ENCODE assay signal across 8 cellular contexts in the genomic region with DNA sequence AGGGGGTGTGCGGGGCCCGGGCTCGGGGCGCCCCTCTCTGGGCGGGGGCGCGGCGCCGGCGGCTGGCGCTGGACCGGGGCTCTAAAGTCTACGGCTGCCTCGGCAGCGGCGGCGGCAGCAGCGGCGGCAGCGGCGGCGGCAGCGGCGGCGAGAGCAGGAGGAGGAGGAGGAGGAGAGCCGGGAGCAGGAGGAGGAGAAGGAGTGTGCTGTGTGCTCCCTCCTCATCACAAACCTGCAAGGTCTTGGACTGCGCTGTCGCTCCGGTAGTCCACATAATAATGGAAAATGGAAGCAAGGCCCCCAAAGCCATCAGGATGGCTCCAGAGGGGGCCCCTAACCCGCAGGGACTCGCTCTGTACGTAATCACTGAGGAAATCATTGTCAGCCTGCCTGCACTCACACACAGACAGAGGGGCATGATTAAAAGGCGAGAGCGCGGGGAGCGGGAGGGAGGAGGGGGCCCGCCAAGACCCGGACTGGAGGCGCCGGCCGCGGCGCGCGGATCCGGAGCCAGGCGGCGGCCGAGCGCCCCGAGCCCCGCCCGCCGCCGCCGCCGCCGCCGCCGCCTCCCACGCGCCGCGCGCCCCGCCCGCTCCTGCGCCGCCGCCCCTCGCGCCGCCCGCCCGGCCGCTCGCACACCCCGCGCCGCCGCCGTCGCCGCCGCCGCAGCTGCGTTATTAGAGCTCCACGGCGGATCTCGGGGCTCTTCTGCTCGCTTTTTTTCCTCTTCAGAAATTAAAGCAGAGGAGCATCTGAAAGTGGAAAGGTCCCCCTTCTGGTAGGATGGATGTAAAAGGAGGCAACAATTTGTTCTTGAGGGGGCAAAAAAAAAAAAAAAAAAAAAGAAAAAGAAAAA. TPM values are rescaled to one million over a fixed set of nuclear protein-coding genes. Genes with fewer than 3 reads are reported as not detected.
A peak's percentile ranks its signal among the peaks of the same experiment; 100 is the strongest.
DNase-seq lines count a peak whose midpoint lies in the region; ATAC-seq and TF ChIP-seq lines count a peak whose summit lies in the region.

TSS of gene ZNF521 (minus strand) at position 394 of the 856 bp plus-strand sequence. CDS start 1,220 bp downstream, outside the sequence.

- H3K36me3 ChIP-seq in CD8-positive, alpha-beta memory T cell (ENCODE audit: insufficient read depth, low read length) = no peaks in the 10 kb centered on the region

- TF ChIP-seq CTCF in GM20000 (IDR thresholded peaks at IDR 0.05; ENCODE audit: extremely low read depth, missing control alignments) = no peak

- H3K9me3 Mint-ChIP-seq in CD8-positive, alpha-beta memory T cell = peaks cover 0 to 11% (median 8%) of the 10 kb centered on the region in 5 donors

- POLR2A ChIA-PET in CD8-positive, alpha-beta memory T cell (lab: Charles Lee) = no interaction called here

- no peak within 1 kb of the TSS for H3K27ac ChIP-seq in CD8-positive, alpha-beta memory T cell (ENCODE audit: low read depth, low read length)

- CTCF ChIA-PET in CD8-positive, alpha-beta memory T cell (lab: Charles Lee) = no interaction called here

- peaks cover 20% of the 10 kb centered on the region for H3K27me3 ChIP-seq in CD8-positive, alpha-beta memory T cell (ENCODE audit: insufficient read depth, low read length, poor library complexity, severe bottlenecking)
- H3K27me3 ChIP-seq in mononuclear cell (ENCODE audit: insufficient read depth, low read length) = peaks cover 69% of the 10 kb centered on the region

- H3K4me3 ChIP-seq in CD8-positive, alpha-beta memory T cell (ENCODE audit: low read length) = peak within 1 kb of the TSS; percentile 31
- H3K4me3 ChIP-seq in mononuclear cell (ENCODE audit: low read length) = peak within 1 kb of the TSS; percentile 45

- peak; percentile 92 for ATAC-seq in esophagus mucosa

- no peaks in the 10 kb centered on the region for H3K9me3 ChIP-seq in CD8-positive, alpha-beta memory T cell (ENCODE audit: low read length)
- H3K9me3 ChIP-seq in mononuclear cell (ENCODE audit: low read depth, low read length) = no peaks in the 10 kb centered on the region

- peak within 1 kb of the TSS; percentile 77 to 86 (median 83) for H3K4me3 Mint-ChIP-seq in CD8-positive, alpha-beta memory T cell

- peak within 1 kb of the TSS in 2 of 8 donors; percentile 50 to 55 for H3K27ac Mint-ChIP-seq in CD8-positive, alpha-beta memory T cell

- peaks cover 10% of the 10 kb centered on the region for H3K4me1 ChIP-seq in CD8-positive, alpha-beta memory T cell (ENCODE audit: insufficient read depth, low read length)
- peaks cover 29% of the 10 kb centered on the region for H3K4me1 ChIP-seq in mononuclear cell (ENCODE audit: insufficient read depth, low read length)

- peak in 3 of 5 donors; percentile 22 to 53 (median 47) for DNase-seq in CD8-positive, alpha-beta memory T cell
- peak; percentile 84 for DNase-seq in GM20000 (ENCODE audit: low spot score)
- peak; percentile 42 for DNase-seq in HT-29 (ENCODE audit: low spot score)
- DNase-seq in NOMO-1 treated with dmso at 0.1 percent for 144 hours (lab: John Stamatoyannopoulos, UW; ENCODE audit: unreplicated experiment) = peak; percentile 87
- DNase-seq in activated T-cell treated with anti-CD3 and anti-CD28 coated beads, Interleukin-2, amount 50 U/mL, for 48 hours = peak; percentile 53 to 54
- peak in 5 of 6 experiments; percentile 5 to 53 (median 13) for DNase-seq in stimulated activated naive CD4-positive, alpha-beta T cell (lab: John Stamatoyannopoulos, UW)

- H3K27me3 Mint-ChIP-seq in CD8-positive, alpha-beta memory T cell = peaks cover 25 to 61% of the 10 kb centered on the region in 2 donors

- no peaks in the 10 kb centered on the region for H3K36me3 Mint-ChIP-seq in CD8-positive, alpha-beta memory T cell

- peaks cover 23 to 27% (median 27%) of the 10 kb centered on the region in 3 donors for H3K4me1 Mint-ChIP-seq in CD8-positive, alpha-beta memory T cell

RNA-seq across cellular contexts. Expression of gene ZNF521, which starts in this region (rescaled TPM):
- total RNA-seq in CD8-positive, alpha-beta memory T cell = not detected
- not detected for polyA plus RNA-seq in CD8-positive, alpha-beta memory T cell
- 0.08 and 0.21 TPM in 2 replicates for total RNA-seq in HT-29 (2014; rRNA removed; shearing (Covaris generic))
- total RNA-seq in esophagus mucosa (3.3 TPM), mononuclear cell (1.0 TPM)

Comparison
In these comparisons a context has a peak if more than half of its experiments do, and no peak if none do; other contexts are left out.
1. Peak in DNase-seq and H3K4me3 ChIP-seq in CD8-positive, alpha-beta memory T cell; RNA of the gene not detected or under 1 TPM.
2. Peak in DNase-seq in HT-29; RNA of the gene not detected or under 1 TPM.
3. DNase-seq: peak in every context shown above with its lines; median percentile 87 in NOMO-1 treated with dmso at 0.1 percent for 144 hours; 84 in GM20000; 54 in activated T-cell treated with anti-CD3 and anti-CD28 coated beads, Interleukin-2, amount 50 U/mL, for 48 hours; 47 in CD8-positive, alpha-beta memory T cell; 42 in HT-29; 13 in stimulated activated naive CD4-positive, alpha-beta T cell.